ENCODE assay signal across 14 cellular contexts in the genomic region with DNA sequence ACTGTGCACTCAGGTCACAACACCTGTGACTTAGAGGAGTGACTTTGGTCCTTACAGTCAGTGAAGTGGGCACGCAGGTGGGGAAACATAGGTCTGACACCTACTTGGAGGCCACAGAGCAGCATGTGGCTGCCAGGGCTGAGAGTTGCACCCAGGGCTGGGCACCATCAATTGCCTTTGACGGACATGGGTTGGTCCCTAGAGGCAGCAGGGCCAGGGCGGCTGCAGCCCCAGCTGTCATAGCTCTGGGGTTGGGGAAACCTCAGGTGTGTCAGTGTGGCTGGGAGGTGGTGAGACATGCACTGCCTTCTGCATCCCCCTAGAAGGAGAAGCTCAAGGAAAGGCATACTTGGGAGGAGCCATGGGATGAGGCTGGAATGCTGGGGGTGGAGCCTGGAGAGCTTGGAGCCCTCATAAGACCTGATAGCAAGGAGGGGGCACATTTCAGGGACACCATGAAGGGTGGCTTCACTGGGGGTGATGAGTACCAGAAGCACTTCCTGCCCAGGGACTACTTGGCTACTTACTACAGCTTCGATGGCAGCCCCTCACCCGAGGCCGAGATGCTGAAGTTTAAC. TPM values are rescaled to one million over a fixed set of nuclear protein-coding genes. Genes with fewer than 3 reads are reported as not detected.
DNase-seq lines count a peak whose midpoint lies in the region; ATAC-seq, FAIRE-seq and TF ChIP-seq lines count a peak whose summit lies in the region.
"Had no signal": no experiment of that assay in that cellular context is flagged by ENCODE, and none has a peak within 500 bp of the region (broad histone marks: within the 10 kb centered on the region; RNA-seq: fewer than 3 reads in every experiment).

A gene (plus strand): TSS at position 440 of the 578 bp plus-strand sequence. CDS start 16 bp downstream, at position 456.

- H3K4me1 ChIP-seq in ACC112 (ENCODE audit: control insufficient read depth, insufficient read depth, low read length, unreplicated experiment) (peaks cover 23% of the 10 kb centered on the region), kidney (ENCODE audit: control insufficient read depth in 1 of 2, insufficient read depth in 1 of 2, low read depth in 1 of 2, low read length in 2 of 2) (peaks cover 16 to 19% of the 10 kb centered on the region in 2 donors), rectal smooth muscle tissue (ENCODE audit: control insufficient read depth, insufficient read depth, low read length) (peaks cover 35% of the 10 kb centered on the region)

- intact Hi-C loops in kidney (cut with DNase I): no loop called here

- H3K36me3 ChIP-seq in ACC112 (ENCODE audit: insufficient read depth, low read length): no peaks in the 10 kb centered on the region
- H3K36me3 ChIP-seq in kidney (ENCODE audit: control insufficient read depth in 1 of 2, insufficient read depth in 2 of 2, low read length in 2 of 2): no peaks in the 10 kb centered on the region
- H3K36me3 ChIP-seq in rectal smooth muscle tissue (ENCODE audit: control insufficient read depth, insufficient read depth, low read length): no peaks in the 10 kb centered on the region

- H3K79me2 ChIP-seq in ACC112 (ENCODE audit: control insufficient read depth, insufficient read depth, low read length, unreplicated experiment): no peaks in the 10 kb centered on the region

- no peak for DNase-seq in kidney
- DNase-seq in NCI-H345 (lab: John Stamatoyannopoulos, UW): no peak
- no peak for DNase-seq in NCI-H446 treated with DMSO at 0.1 percent for 48 hours (lab: John Stamatoyannopoulos, UW)
- no peak for DNase-seq in NOMO-1 treated with DMSO at 0.1 percent for 48 hours (lab: John Stamatoyannopoulos, UW; ENCODE audit: unreplicated experiment)
- DNase-seq: ACHN; activated CD4-positive, alpha-beta T cell treated with anti-CD3 and anti-CD28 coated beads, Interleukin-2, amount 50 U/mL, for 48 hours; DMS53; NCI-H82; T-cell had no signal

- peak within 1 kb of the TSS; percentile 55 for H3K27ac ChIP-seq in ACC112 (ENCODE audit: low read depth, low read length)
- H3K27ac ChIP-seq in cingulate gyrus (ENCODE audit: low read depth, low read length): peak within 1 kb of the TSS; percentile 79
- peak within 1 kb of the TSS; percentile 78 to 82 for H3K27ac ChIP-seq in kidney (ENCODE audit: low read depth in 2 of 2, low read length in 2 of 2)
- peak within 1 kb of the TSS; percentile 77 for H3K27ac ChIP-seq in rectal smooth muscle tissue (ENCODE audit: low read depth, low read length)

- H3K27me3 ChIP-seq in ACC112 (ENCODE audit: insufficient read depth, low read length) (no peaks in the 10 kb centered on the region), rectal smooth muscle tissue (ENCODE audit: control insufficient read depth, insufficient read depth, low read length) (no peaks in the 10 kb centered on the region)

- TF ChIP-seq CTCF in kidney (IDR thresholded peaks at IDR 0.05; ENCODE audit: borderline replicate concordance, extremely low read depth, insufficient read depth): no peak

- H3K4me3 ChIP-seq in ACC112 (ENCODE audit: low read depth, low read length) (0 out of 2 replicates have a peak within 1 kb of the TSS, but pooled peaks have one; percentile 12), kidney (ENCODE audit: low read length in 2 of 2) (peak within 1 kb of the TSS; percentile 57 to 61), rectal smooth muscle tissue (ENCODE audit: low read length) (peak within 1 kb of the TSS; percentile 64)

- no peak for ATAC-seq in GM21360 (IDR thresholded peaks at IDR 0.05; ENCODE audit: unreplicated experiment)
- ATAC-seq: T-cell had no signal

- no peaks in the 10 kb centered on the region for H3K9me3 ChIP-seq in kidney (ENCODE audit: control insufficient read depth in 1 of 2, low read length in 2 of 2)

- H2AFZ ChIP-seq in ACC112 (ENCODE audit: low read length, unreplicated experiment): peak within 1 kb of the TSS; percentile 59

- FAIRE-seq in kidney (lab: Jason Lieb, UNC): no peak

- H3K9ac ChIP-seq in kidney (ENCODE audit: low read length in 2 of 2) (peak within 1 kb of the TSS in 1 of 2 donors; percentile 69), rectal smooth muscle tissue (ENCODE audit: low read length) (no peak within 1 kb of the TSS)

RNA-seq across cellular contexts. Expression of the gene that starts here (rescaled TPM):
- 44.8 TPM for total RNA-seq in kidney
- polyA plus RNA-seq in kidney (ENCODE audit: insufficient read depth, low read depth, low replicate concordance): 34.5 TPM
- total RNA-seq: HT-29 had no signal

Comparison
In these comparisons a context has a peak if more than half of its experiments do, and no peak if none do; other contexts are left out.
1. H3K4me3 ChIP-seq: peak in every context shown above with its lines; median percentile 64 in rectal smooth muscle tissue; 59 in kidney; 12 in ACC112.